Comparison of ENCODE assay signal across 10 cellular contexts in genomic region chr1:73839922-73840321, GRCh38.
DNase-seq lines count a peak whose midpoint lies in the region; ATAC-seq, FAIRE-seq and TF ChIP-seq lines count a peak whose summit lies in the region.
"Had no signal": no experiment of that assay in that cellular context is flagged by ENCODE, and none has a peak within 500 bp of the region (broad histone marks: within the 10 kb centered on the region; RNA-seq: fewer than 3 reads in every experiment).

No MANE protein-coding gene starts in this region.

- DNase-seq in AG10803 (ENCODE audit: low read depth) (peak; percentile 20), RCC 7860 (ENCODE audit: low spot score) (peak; percentile 16), foreskin melanocyte (peak; percentile 3), EL (no peak), dermis blood vessel endothelial cell (no peak), inferior parietal cortex (ENCODE audit: extremely low spot score) (no peak)
- DNase-seq: NCI-H69 had no signal

- ATAC-seq in HG03175 (IDR thresholded peaks at IDR 0.05; ENCODE audit: unreplicated experiment) = no peak

- peak; percentile 45 for TF ChIP-seq CTCF in AG10803 (conservative IDR thresholded peaks at IDR 0.05; ENCODE audit: low read length)
- TF ChIP-seq CTCF in GM12874 (IDR thresholded peaks at IDR 0.05; ENCODE audit: insufficient read depth, low read depth, low read length) = peak; percentile 13; the same call in 1 of the 2 replicates

- peak; percentile 64 for FAIRE-seq in RCC 7860 (lab: Jason Lieb, UNC)
- FAIRE-seq: GM12892 had no signal

- H3K4me3 ChIP-seq in AG10803 (ENCODE audit: low read length) = no peak overlapping the region

Comparison
In these comparisons a context has a peak if more than half of its experiments do, and no peak if none do; other contexts are left out.
1. DNase-seq: peak in AG10803 (single experiment), RCC 7860 (single experiment) and foreskin melanocyte (single experiment); none in EL (single experiment), dermis blood vessel endothelial cell (single experiment) and inferior parietal cortex (single experiment).